9 cellular contexts compared by ENCODE assay signal in genomic region chr9:137044502-137045177, GRCh38. TPM values are rescaled to one million over a fixed set of nuclear protein-coding genes. Genes with fewer than 3 reads are reported as not detected.
DNase-seq lines count a peak whose midpoint lies in the region; ATAC-seq and TF ChIP-seq lines count a peak whose summit lies in the region.
"Had no signal": no experiment of that assay in that cellular context is flagged by ENCODE, and none has a peak within 500 bp of the region (broad histone marks: within the 10 kb centered on the region; RNA-seq: fewer than 3 reads in every experiment).

No MANE protein-coding gene starts in this region.

- H3K27ac Mint-ChIP-seq in CD14-positive monocyte: peak overlapping the region in 1 of 7 donors; percentile 18

- H3K4me3 Mint-ChIP-seq in CD14-positive monocyte: peak overlapping the region in 1 of 2 donors; percentile 85

- peak; percentile 36; the same call in 2 of the 3 replicates for ATAC-seq in RWPE2 (ENCODE audit: low read depth)

- TF ChIP-seq CTCF in RWPE2 (IDR thresholded peaks at IDR 0.05; ENCODE audit: poor library complexity, severe bottlenecking) (no peak), GM10266 (IDR thresholded peaks at IDR 0.05; ENCODE audit: control insufficient read depth, insufficient read depth, low read depth, missing control alignments) (no peak), CD14-positive monocyte (IDR thresholded peaks at IDR 0.05) (no peak)

- no peaks in the 10 kb centered on the region for H3K27me3 ChIP-seq in RWPE2 (ENCODE audit: insufficient read depth, poor library complexity, severe bottlenecking)

- H3K27me3 Mint-ChIP-seq in CD14-positive monocyte (ENCODE audit: low read depth in 3 of 3): peaks cover 52 to 66% (median 65%) of the 10 kb centered on the region in 3 donors

- peak; percentile 70 for DNase-seq in NCI-H524 (lab: John Stamatoyannopoulos, UW)
- no peak for DNase-seq in NCI-H524 treated with DMSO at 0.1 percent for 48 hours (lab: John Stamatoyannopoulos, UW)
- no peak for DNase-seq in RWPE2 (ENCODE audit: low spot score)
- peak; percentile 50 for DNase-seq in glomerular visceral epithelial cell (ENCODE audit: extremely low spot score)
- DNase-seq in skeletal muscle cell (ENCODE audit: low read depth): no peak
- DNase-seq in GM10266 (ENCODE audit: extremely low spot score): no peak
- no peak for DNase-seq in activated CD8-positive, alpha-beta memory T cell treated with anti-CD3 and anti-CD28 coated beads, Interleukin-2, amount 50 U/mL, for 48 hours
- DNase-seq in CD14-positive monocyte (ENCODE audit: low spot score): no peak
- DNase-seq: DND-41 had no signal

- peak overlapping the region; percentile 67 for H3K4me3 ChIP-seq in RWPE2 (ENCODE audit: severe bottlenecking)
- peak overlapping the region; percentile 65 for H3K4me3 ChIP-seq in skeletal muscle cell (ENCODE audit: low read depth, low read length)

- H3K4me1 Mint-ChIP-seq in CD14-positive monocyte: peaks cover 13% of the 10 kb centered on the region

- peaks cover 1 to 4% of the 10 kb centered on the region in 2 donors for H3K36me3 Mint-ChIP-seq in CD14-positive monocyte

- intact Hi-C loops in CD14-positive monocyte (cut with micrococcal nuclease): no loop called here

- peaks cover 0 to 10% (median 2%) of the 10 kb centered on the region in 7 donors for H3K9me3 Mint-ChIP-seq in CD14-positive monocyte

- no peaks in the 10 kb centered on the region for H3K36me3 ChIP-seq in RWPE2 (ENCODE audit: low read depth)

- H3K27ac ChIP-seq in RWPE2 (ENCODE audit: poor library complexity, severe bottlenecking): no peak overlapping the region

- H3K9me3 ChIP-seq in RWPE2 (ENCODE audit: severe bottlenecking): no peaks in the 10 kb centered on the region

- H3K4me1 ChIP-seq in RWPE2 (ENCODE audit: insufficient read depth, poor library complexity, severe bottlenecking): no peaks in the 10 kb centered on the region

RNA-seq across cellular contexts. Expression of gene NPDC1, which starts 1.3 kb away (rescaled TPM):
- polyA plus RNA-seq in CD14-positive monocyte: under 1 TPM in 1 of 2 donors, not detected in 1; 0.51 TPM

RNA-seq across cellular contexts. Expression of gene ENTPD2, which starts 9.2 kb away (rescaled TPM):
- polyA plus RNA-seq in CD14-positive monocyte: not detected

RNA-seq across cellular contexts. Expression of gene FUT7, which starts 12.8 kb away (rescaled TPM):
- 10 to 100 TPM; 10.5 to 13.4 TPM for polyA plus RNA-seq in CD14-positive monocyte

RNA-seq across cellular contexts. Expression of gene ABCA2, which starts 16.6 kb away (rescaled TPM):
- under 1 TPM; 0.18 to 0.40 TPM for polyA plus RNA-seq in CD14-positive monocyte

RNA-seq across cellular contexts. Expression of gene SAPCD2, which starts 25.7 kb away (rescaled TPM):
- polyA plus RNA-seq in CD14-positive monocyte: 1 to 10 TPM; 1.7 to 3.1 TPM

Comparison
In these comparisons a context has a peak if more than half of its experiments do, and no peak if none do; other contexts are left out.
1. DNase-seq: peak in NCI-H524 (2 of 2) and glomerular visceral epithelial cell (single experiment); none in NCI-H524 treated with DMSO at 0.1 percent for 48 hours (single experiment), RWPE2 (single experiment), skeletal muscle cell (single experiment), GM10266 (single experiment), activated CD8-positive, alpha-beta memory T cell treated with anti-CD3 and anti-CD28 coated beads, Interleukin-2, amount 50 U/mL, for 48 hours (single experiment) and CD14-positive monocyte (single experiment).